2 cellular contexts compared by ENCODE assay signal in genomic region chr11:45161252-45162063, GRCh38.
TF ChIP-seq lines count a peak whose summit lies in the region.

No MANE protein-coding gene starts in this region.

TF ChIP-seq in IMR-90, 13 proteins besides CTCF, POLR2A, EP300 and RAD21:
- TF ChIP-seq, protein P1, sequence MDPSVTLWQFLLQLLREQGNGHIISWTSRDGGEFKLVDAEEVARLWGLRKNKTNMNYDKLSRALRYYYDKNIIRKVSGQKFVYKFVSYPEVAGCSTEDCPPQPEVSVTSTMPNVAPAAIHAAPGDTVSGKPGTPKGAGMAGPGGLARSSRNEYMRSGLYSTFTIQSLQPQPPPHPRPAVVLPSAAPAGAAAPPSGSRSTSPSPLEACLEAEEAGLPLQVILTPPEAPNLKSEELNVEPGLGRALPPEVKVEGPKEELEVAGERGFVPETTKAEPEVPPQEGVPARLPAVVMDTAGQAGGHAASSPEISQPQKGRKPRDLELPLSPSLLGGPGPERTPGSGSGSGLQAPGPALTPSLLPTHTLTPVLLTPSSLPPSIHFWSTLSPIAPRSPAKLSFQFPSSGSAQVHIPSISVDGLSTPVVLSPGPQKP (IDR thresholded peaks at IDR 0.05; ENCODE audit: borderline replicate concordance, low read depth, low read length) = no peak

TF ChIP-seq in HepG2, 621 proteins besides CTCF, POLR2A, EP300 and RAD21:
- TF ChIP-seq, protein P2, sequence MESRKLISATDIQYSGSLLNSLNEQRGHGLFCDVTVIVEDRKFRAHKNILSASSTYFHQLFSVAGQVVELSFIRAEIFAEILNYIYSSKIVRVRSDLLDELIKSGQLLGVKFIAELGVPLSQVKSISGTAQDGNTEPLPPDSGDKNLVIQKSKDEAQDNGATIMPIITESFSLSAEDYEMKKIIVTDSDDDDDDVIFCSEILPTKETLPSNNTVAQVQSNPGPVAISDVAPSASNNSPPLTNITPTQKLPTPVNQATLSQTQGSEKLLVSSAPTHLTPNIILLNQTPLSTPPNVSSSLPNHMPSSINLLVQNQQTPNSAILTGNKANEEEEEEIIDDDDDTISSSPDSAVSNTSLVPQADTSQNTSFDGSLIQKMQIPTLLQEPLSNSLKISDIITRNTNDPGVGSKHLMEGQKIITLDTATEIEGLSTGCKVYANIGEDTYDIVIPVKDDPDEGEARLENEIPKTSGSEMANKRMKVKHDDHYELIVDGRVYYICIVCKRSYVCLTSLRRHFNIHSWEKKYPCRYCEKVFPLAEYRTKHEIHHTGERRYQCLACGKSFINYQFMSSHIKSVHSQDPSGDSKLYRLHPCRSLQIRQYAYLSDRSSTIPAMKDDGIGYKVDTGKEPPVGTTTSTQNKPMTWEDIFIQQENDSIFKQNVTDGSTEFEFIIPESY (CRISPR knock-in tag; IDR thresholded peaks at IDR 0.05) = 0 out of 2 replicates have a peak, but pooled peaks have one; percentile 33
- TF ChIP-seq SMARCC2 (IDR thresholded peaks at IDR 0.05) (no peak), GLI4 (CRISPR knock-in tag; IDR thresholded peaks at IDR 0.05; ENCODE audit: borderline replicate concordance) (no peak), ZNF550 (CRISPR knock-in tag; IDR thresholded peaks at IDR 0.05; ENCODE audit: borderline replicate concordance) (no peak), ZNF160 (CRISPR knock-in tag; IDR thresholded peaks at IDR 0.05) (no peak), LCORL (IDR thresholded peaks at IDR 0.05) (no peak), LCORL (CRISPR knock-in tag; IDR thresholded peaks at IDR 0.05) (no peak), JUNB (CRISPR knock-in tag; IDR thresholded peaks at IDR 0.05; ENCODE audit: borderline replicate concordance) (no peak), MXD1 (CRISPR knock-in tag; IDR thresholded peaks at IDR 0.05) (no peak), ZNF629 (CRISPR knock-in tag; conservative IDR thresholded peaks at IDR 0.05) (peak; percentile 68), TMF1 (CRISPR knock-in tag; IDR thresholded peaks at IDR 0.05; ENCODE audit: low read depth) (no peak), ZNF383 (CRISPR knock-in tag; IDR thresholded peaks at IDR 0.05; ENCODE audit: borderline replicate concordance) (no peak), SMAD1 (CRISPR knock-in tag; IDR thresholded peaks at IDR 0.05; ENCODE audit: borderline replicate concordance, low read depth) (no peak), ZNF101 (CRISPR knock-in tag; IDR thresholded peaks at IDR 0.05; ENCODE audit: borderline replicate concordance, low read depth) (no peak)
- TF ChIP-seq, protein P3, sequence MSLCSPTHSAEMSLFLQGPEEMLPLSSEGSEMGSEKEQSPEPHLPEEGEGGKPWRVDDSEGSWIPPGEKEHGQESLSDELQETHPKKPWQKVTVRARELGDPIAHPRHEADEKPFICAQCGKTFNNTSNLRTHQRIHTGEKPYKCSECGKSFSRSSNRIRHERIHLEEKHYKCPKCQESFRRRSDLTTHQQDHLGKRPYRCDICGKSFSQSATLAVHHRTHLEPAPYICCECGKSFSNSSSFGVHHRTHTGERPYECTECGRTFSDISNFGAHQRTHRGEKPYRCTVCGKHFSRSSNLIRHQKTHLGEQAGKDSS (CRISPR knock-in tag; IDR thresholded peaks at IDR 0.05; ENCODE audit: borderline replicate concordance, low read depth) = no peak
- TF ChIP-seq, protein P4, sequence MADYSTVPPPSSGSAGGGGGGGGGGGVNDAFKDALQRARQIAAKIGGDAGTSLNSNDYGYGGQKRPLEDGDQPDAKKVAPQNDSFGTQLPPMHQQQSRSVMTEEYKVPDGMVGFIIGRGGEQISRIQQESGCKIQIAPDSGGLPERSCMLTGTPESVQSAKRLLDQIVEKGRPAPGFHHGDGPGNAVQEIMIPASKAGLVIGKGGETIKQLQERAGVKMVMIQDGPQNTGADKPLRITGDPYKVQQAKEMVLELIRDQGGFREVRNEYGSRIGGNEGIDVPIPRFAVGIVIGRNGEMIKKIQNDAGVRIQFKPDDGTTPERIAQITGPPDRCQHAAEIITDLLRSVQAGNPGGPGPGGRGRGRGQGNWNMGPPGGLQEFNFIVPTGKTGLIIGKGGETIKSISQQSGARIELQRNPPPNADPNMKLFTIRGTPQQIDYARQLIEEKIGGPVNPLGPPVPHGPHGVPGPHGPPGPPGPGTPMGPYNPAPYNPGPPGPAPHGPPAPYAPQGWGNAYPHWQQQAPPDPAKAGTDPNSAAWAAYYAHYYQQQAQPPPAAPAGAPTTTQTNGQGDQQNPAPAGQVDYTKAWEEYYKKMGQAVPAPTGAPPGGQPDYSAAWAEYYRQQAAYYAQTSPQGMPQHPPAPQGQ (CRISPR knock-in tag; IDR thresholded peaks at IDR 0.05; ENCODE audit: borderline replicate concordance) = no peak
